ENCODE assay signal across 9 cellular contexts in genomic region chr15:100880139-100880896, GRCh38.
DNase-seq lines count a peak whose midpoint lies in the region; ATAC-seq and TF ChIP-seq lines count a peak whose summit lies in the region.
"Had no signal": no experiment of that assay in that cellular context is flagged by ENCODE, and none has a peak within 500 bp of the region (broad histone marks: within the 10 kb centered on the region; RNA-seq: fewer than 3 reads in every experiment).

No MANE protein-coding gene starts in this region.

- H3K4me1 ChIP-seq in RWPE2 (ENCODE audit: insufficient read depth, poor library complexity, severe bottlenecking) (peaks cover 21% of the 10 kb centered on the region), parathyroid adenoma (no peaks in the 10 kb centered on the region)

- H3K9ac ChIP-seq in parathyroid adenoma: no peak overlapping the region

- H3K27ac ChIP-seq in RWPE2 (ENCODE audit: poor library complexity, severe bottlenecking) (peak overlapping the region; percentile 41), parathyroid adenoma (no peak overlapping the region)

- peak overlapping the region; percentile 96 for H3K4me3 ChIP-seq in RWPE2 (ENCODE audit: severe bottlenecking)
- H3K4me3 ChIP-seq in fibroblast of mammary gland (ENCODE audit: control insufficient read depth, low read depth, low read length): peak overlapping the region; percentile 48
- H3K4me3 ChIP-seq in parathyroid adenoma (ENCODE audit: low read depth, low read length): no peak overlapping the region

- no peaks in the 10 kb centered on the region for H3K9me3 ChIP-seq in RWPE2 (ENCODE audit: severe bottlenecking)
- no peaks in the 10 kb centered on the region for H3K9me3 ChIP-seq in parathyroid adenoma (ENCODE audit: control insufficient read depth, low read length)

- ATAC-seq in RWPE2 (ENCODE audit: low read depth) (peak; percentile 4; the same call in 2 of the 3 replicates), GM19455 (IDR thresholded peaks at IDR 0.05; ENCODE audit: unreplicated experiment) (no peak)

- TF ChIP-seq CTCF in RWPE2 (IDR thresholded peaks at IDR 0.05; ENCODE audit: poor library complexity, severe bottlenecking) (no peak), fibroblast of mammary gland (conservative IDR thresholded peaks at IDR 0.05; ENCODE audit: control insufficient read depth, insufficient read depth, low read depth, low read length) (no peak), parathyroid adenoma (IDR thresholded peaks at IDR 0.05) (no peak)

- peak overlapping the region; percentile 64 for H2AFZ ChIP-seq in parathyroid adenoma

- H3K27me3 ChIP-seq in RWPE2 (ENCODE audit: insufficient read depth, poor library complexity, severe bottlenecking) (no peaks in the 10 kb centered on the region), parathyroid adenoma (ENCODE audit: control insufficient read depth, insufficient read depth, low read length) (no peaks in the 10 kb centered on the region)

- DNase-seq in D341Med (ENCODE audit: low spot score): peak; percentile 55
- peak; percentile 72 for DNase-seq in RWPE2 (ENCODE audit: low spot score)
- DNase-seq in fibroblast of mammary gland (ENCODE audit: low read depth): no peak
- DNase-seq in DMS 273 treated with DMSO at 0.1 percent for 48 hours (lab: John Stamatoyannopoulos, UW): no peak
- no peak for DNase-seq in DMS79 (lab: John Stamatoyannopoulos, UW)
- DNase-seq in stimulated activated CD4-positive, alpha-beta T cell treated with anti-CD3 and anti-CD28 coated beads, Interleukin-12 subunit alpha, Interleukin-12 subunit beta, amount 100 ng/mL, for 4 hours: no peak
- DNase-seq: stimulated activated naive CD4-positive, alpha-beta T cell treated with Interleukin-2 at 50 U/mL for 16 hours had no signal

- H3K4me2 ChIP-seq in parathyroid adenoma (ENCODE audit: low read length): peak overlapping the region; percentile 58

- H3K36me3 ChIP-seq in RWPE2 (ENCODE audit: low read depth): peaks cover 45% of the 10 kb centered on the region
- H3K36me3 ChIP-seq in parathyroid adenoma (ENCODE audit: control insufficient read depth, insufficient read depth, low read length): no peaks in the 10 kb centered on the region

- no peaks in the 10 kb centered on the region for H3K79me2 ChIP-seq in parathyroid adenoma

Comparison
In these comparisons a context has a peak if more than half of its experiments do, and no peak if none do; other contexts are left out.
1. DNase-seq: peak in D341Med (single experiment) and RWPE2 (single experiment); none in fibroblast of mammary gland (single experiment), DMS 273 treated with DMSO at 0.1 percent for 48 hours (single experiment), DMS79 (single experiment) and stimulated activated CD4-positive, alpha-beta T cell treated with anti-CD3 and anti-CD28 coated beads, Interleukin-12 subunit alpha, Interleukin-12 subunit beta, amount 100 ng/mL, for 4 hours (single experiment).